In the genomic region with DNA sequence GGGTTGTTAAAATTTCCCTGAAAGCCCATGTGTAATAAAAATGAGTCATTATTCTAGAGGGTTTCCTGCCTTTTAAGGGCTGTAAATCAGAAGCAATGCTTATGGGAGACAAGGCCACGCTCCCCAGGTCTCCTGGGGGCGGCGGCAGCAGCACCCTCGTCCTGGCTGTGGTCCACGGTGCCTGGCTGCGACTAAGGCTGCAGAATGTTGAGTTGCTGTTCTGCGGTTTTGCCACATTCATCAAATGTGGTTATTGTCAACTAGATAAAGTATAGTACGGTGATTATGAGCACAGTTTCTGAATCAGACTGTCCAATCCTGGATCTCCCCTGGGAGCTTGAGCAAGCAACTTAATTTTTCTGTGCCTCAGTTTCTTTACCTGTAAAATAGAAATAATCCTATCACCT, we compare ENCODE assay signal across 7 cellular contexts.
DNase-seq lines count a peak whose midpoint lies in the region; ATAC-seq lines count a peak whose summit lies in the region.

No MANE protein-coding gene starts in this region.

- DNase-seq in OCI-M1 (lab: John Stamatoyannopoulos, UW) (peak; percentile 82), medulla oblongata (ENCODE audit: extremely low spot score) (no peak), superior temporal gyrus (ENCODE audit: extremely low spot score) (no peak)
- peak; percentile 50 for DNase-seq in activated effector memory CD4-positive, alpha-beta T cell treated with Interleukin-2 at 50 U/mL for 16 hours
- peak; percentile 88 for DNase-seq in stimulated activated CD4-positive, alpha-beta T cell treated with anti-CD3 and anti-CD28 coated beads, Interleukin-15, amount 100 ng/mL, for 24 hours

- ATAC-seq in GM21576 (IDR thresholded peaks at IDR 0.05; ENCODE audit: unreplicated experiment), result peak; percentile 28
- no peak for ATAC-seq in HG02571 (IDR thresholded peaks at IDR 0.05; ENCODE audit: unreplicated experiment)

Comparison
In these comparisons a context has a peak if more than half of its experiments do, and no peak if none do; other contexts are left out.
1. DNase-seq: peak in OCI-M1 (single experiment), activated effector memory CD4-positive, alpha-beta T cell treated with Interleukin-2 at 50 U/mL for 16 hours (single experiment) and stimulated activated CD4-positive, alpha-beta T cell treated with anti-CD3 and anti-CD28 coated beads, Interleukin-15, amount 100 ng/mL, for 24 hours (single experiment); none in medulla oblongata (single experiment) and superior temporal gyrus (single experiment).